Comparison of ENCODE assay signal across 16 cellular contexts in the genomic region with DNA sequence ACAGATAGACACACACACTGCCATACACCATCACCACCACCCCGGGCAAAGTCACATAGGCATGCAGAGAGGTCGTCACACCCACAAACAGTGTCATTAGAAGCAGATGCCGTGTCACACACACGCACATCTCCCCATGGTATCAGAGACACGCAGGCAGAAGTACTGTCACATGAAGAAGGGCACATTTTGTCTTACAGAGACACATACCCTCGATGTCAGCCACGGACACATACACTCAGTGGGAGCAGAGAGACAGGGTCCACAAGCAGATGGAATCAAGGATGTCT. TPM values are rescaled to one million over a fixed set of nuclear protein-coding genes. Genes with fewer than 3 reads are reported as not detected.
"Had no signal": no experiment of that assay in that cellular context is flagged by ENCODE, and none has a peak within 500 bp of the region (broad histone marks: within the 10 kb centered on the region; RNA-seq: fewer than 3 reads in every experiment).

No MANE protein-coding gene starts in this region.

- H3K36me3 Mint-ChIP-seq: T-cell had no signal

- H3K79me2 ChIP-seq: parathyroid adenoma had no signal

- ATAC-seq: activated CD8-positive, alpha-beta T cell treated with anti-CD3 and anti-CD28 coated beads, Interleukin-2, amount 10 ng/mL, durations not matched to agents 7 days and 5 days; SK-N-SH treated with all-trans-retinoic acid at 6 μM for 48 hours; T-cell had no signal

- H3K9me3 Mint-ChIP-seq: activated CD4-positive, alpha-beta T cell treated with anti-CD3 and anti-CD28 coated beads, Interleukin-2, amount 10 ng/mL, durations not matched to agents 24 days and 14 days; activated naive CD4-positive, alpha-beta T cell treated with anti-CD3 and anti-CD28 coated beads for 36 hours; activated T-cell treated with anti-CD3 and anti-CD28 coated beads, Interleukin-2, amount 50 U/mL, for 24 hours; activated T-helper 2 cell treated with anti-CD3 and anti-CD28 coated beads, Interferon-gamma antibody, Interleukin-2, Interleukin-4, amounts not matched to agents 10 μg/mL and 5 μg/mL and 100 μg/mL, durations not matched to agents 14 hours and 24 hours and 36 hours; T-cell had no signal

- DNase-seq: activated CD4-positive, alpha-beta T cell treated with anti-CD3 and anti-CD28 coated beads, Interleukin-2, amount 10 ng/mL, durations not matched to agents 24 days and 14 days; activated CD4-positive, CD25-positive, alpha-beta regulatory T cell; activated CD8-positive, alpha-beta T cell treated with anti-CD3 and anti-CD28 coated beads, Interleukin-2, amount 10 ng/mL, durations not matched to agents 7 days and 5 days; activated naive CD4-positive, alpha-beta T cell treated with anti-CD3 and anti-CD28 coated beads for 36 hours; activated T-cell treated with anti-CD3 and anti-CD28 coated beads, Interleukin-2, amount 50 U/mL, for 24 hours; aorta; effector CD8-positive, alpha-beta T cell; esophagus squamous epithelium; mammary epithelial cell; stimulated activated naive CD4-positive, alpha-beta T cell; T-cell; T-helper 9 cell had no signal

- H3K4me3 ChIP-seq: esophagus squamous epithelium had no signal

- H3K9ac ChIP-seq: parathyroid adenoma had no signal

- H3K4me1 ChIP-seq: parathyroid adenoma had no signal

- H3K9me3 ChIP-seq: esophagus squamous epithelium had no signal

- H2AFZ ChIP-seq: parathyroid adenoma had no signal

- H3K4me3 Mint-ChIP-seq: activated CD4-positive, alpha-beta T cell treated with anti-CD3 and anti-CD28 coated beads, Interleukin-2, amount 10 ng/mL, durations not matched to agents 24 days and 14 days; activated CD8-positive, alpha-beta T cell treated with anti-CD3 and anti-CD28 coated beads, Interleukin-2, amount 10 ng/mL, durations not matched to agents 7 days and 5 days; activated naive CD4-positive, alpha-beta T cell treated with anti-CD3 and anti-CD28 coated beads for 36 hours; activated T-cell treated with anti-CD3 and anti-CD28 coated beads, Interleukin-2, amount 50 U/mL, for 24 hours; T-cell had no signal

- H3K27ac ChIP-seq: esophagus squamous epithelium, parathyroid adenoma had no signal

- H3K27ac Mint-ChIP-seq: activated CD4-positive, alpha-beta T cell treated with anti-CD3 and anti-CD28 coated beads, Interleukin-2, amount 10 ng/mL, durations not matched to agents 24 days and 14 days; activated CD8-positive, alpha-beta T cell treated with anti-CD3 and anti-CD28 coated beads, Interleukin-2, amount 10 ng/mL, durations not matched to agents 7 days and 5 days; activated naive CD4-positive, alpha-beta T cell treated with anti-CD3 and anti-CD28 coated beads for 36 hours; activated T-cell treated with anti-CD3 and anti-CD28 coated beads, Interleukin-2, amount 50 U/mL, for 24 hours; activated T-helper 2 cell treated with anti-CD3 and anti-CD28 coated beads, Interferon-gamma antibody, Interleukin-2, Interleukin-4, amounts not matched to agents 10 μg/mL and 5 μg/mL and 100 μg/mL, durations not matched to agents 14 hours and 24 hours and 36 hours; T-cell had no signal

- H3K36me3 ChIP-seq: esophagus squamous epithelium had no signal

RNA-seq across cellular contexts. Expression of gene NALF2, which starts 3.3 kb away (rescaled TPM):
- total RNA-seq: activated CD8-positive, alpha-beta T cell treated with anti-CD3 and anti-CD28 coated beads, Interleukin-2, amount 10 ng/mL, durations not matched to agents 7 days and 5 days; myocyte had no signal
